ENCODE assay signal across 8 cellular contexts in the genomic region with DNA sequence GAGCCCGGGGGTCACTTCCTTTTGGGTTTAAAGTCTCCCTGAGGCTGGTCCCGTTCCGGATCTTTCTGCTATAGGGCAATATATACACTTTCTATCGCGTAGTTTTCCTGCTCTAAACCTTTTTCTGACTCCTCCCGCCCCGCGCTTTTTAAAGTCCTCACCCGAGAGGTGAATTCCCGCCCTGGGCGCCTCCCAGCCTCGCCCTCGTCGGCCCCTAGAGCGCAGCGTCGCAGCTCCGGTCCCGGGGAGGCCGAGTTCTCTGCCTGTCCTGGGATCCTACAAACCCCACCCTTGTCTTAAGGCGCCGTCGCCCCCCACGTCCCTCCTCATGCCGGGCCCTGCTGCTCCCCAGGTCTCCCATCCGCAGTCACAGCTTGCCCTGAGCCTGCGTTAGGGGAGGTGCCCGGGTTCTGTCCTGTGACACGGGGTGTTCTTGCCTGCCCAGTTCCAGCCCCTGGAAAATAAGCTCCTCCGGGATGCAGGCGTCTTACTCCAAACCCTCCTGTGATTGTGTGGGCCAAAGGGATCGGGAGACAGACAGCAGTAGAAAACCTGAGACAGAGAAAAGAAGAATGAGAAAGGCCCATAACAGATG. TPM values are rescaled to one million over a fixed set of nuclear protein-coding genes. Genes with fewer than 3 reads are reported as not detected.
DNase-seq lines count a peak whose midpoint lies in the region; ATAC-seq and TF ChIP-seq lines count a peak whose summit lies in the region.

No MANE protein-coding gene starts in this region.

- no peaks in the 10 kb centered on the region for H3K9me3 ChIP-seq in SJSA1 (replicated peaks)

- in situ Hi-C loops in ACHN (cut with HindIII; ENCODE audit: low pct_ligation_motif_present, low pct_unique_long_range_greater_than_20kb, low sequenced_read_pairs): no loop called here

- no peak for TF ChIP-seq CTCF in chondrocyte (IDR thresholded peaks at IDR 0.05)

- no peaks in the 10 kb centered on the region for H3K27me3 ChIP-seq in SJSA1 (replicated peaks)

- H3K4me3 Mint-ChIP-seq in chondrocyte (ENCODE audit: unreplicated experiment): peak overlapping the region; percentile 92
- peak overlapping the region; percentile 93 for H3K4me3 Mint-ChIP-seq in memory B cell

- ATAC-seq in HG02981 (IDR thresholded peaks at IDR 0.05; ENCODE audit: unreplicated experiment): peak; percentile 28
- ATAC-seq in memory B cell (ENCODE audit: low read depth): peak; percentile 40
- peak; percentile 45 for ATAC-seq in stimulated activated naive CD8-positive, alpha-beta T cell treated with anti-CD3 and anti-CD28 coated beads, Interleukin-15, Interleukin-2, amounts not matched to agents 100 U/mL and 50 U/mL, for 24 hours

- no peaks in the 10 kb centered on the region for H3K36me3 ChIP-seq in SJSA1

- H3K27ac Mint-ChIP-seq in chondrocyte (ENCODE audit: unreplicated experiment) (peak overlapping the region; percentile 83), memory B cell (peak overlapping the region; percentile 89)

- H3K4me3 ChIP-seq in SJSA1: peak overlapping the region; percentile 49

- peaks cover 4% of the 10 kb centered on the region for H3K9me3 Mint-ChIP-seq in chondrocyte (ENCODE audit: low read depth)
- peaks cover 4% of the 10 kb centered on the region for H3K9me3 Mint-ChIP-seq in memory B cell

- H3K27me3 Mint-ChIP-seq in chondrocyte (ENCODE audit: low read depth) (no peaks in the 10 kb centered on the region), memory B cell (no peaks in the 10 kb centered on the region)

- no peak overlapping the region for H3K27ac ChIP-seq in SJSA1

- H3K4me1 ChIP-seq in SJSA1 (replicated peaks): peaks cover 3% of the 10 kb centered on the region; the same call in 1 of the 2 replicates

- DNase-seq in activated T-cell treated with anti-CD3 and anti-CD28 coated beads for 48 hours (ENCODE audit: low read depth) (peak; percentile 22), activated T-cell treated with anti-CD3 and anti-CD28 coated beads for 4 hours (no peak), SJSA1 (ENCODE audit: low read depth in 1 of 2, low spot score in 2 of 2) (peak; percentile 49 to 57), chondrocyte (ENCODE audit: low spot score) (no peak), memory B cell (ENCODE audit: low spot score in 2 of 2) (no peak), ACHN (no peak)
- peak; percentile 53 for DNase-seq in stimulated activated naive CD8-positive, alpha-beta T cell treated with anti-CD3 and anti-CD28 coated beads, Interleukin-15, Interleukin-2, amounts not matched to agents 100 U/mL and 50 U/mL, for 24 hours

- H3K36me3 Mint-ChIP-seq in chondrocyte (ENCODE audit: low read depth) (peaks cover 3% of the 10 kb centered on the region), memory B cell (peaks cover 13% of the 10 kb centered on the region)

- H3K4me1 Mint-ChIP-seq in chondrocyte (ENCODE audit: low read depth) (peaks cover 18% of the 10 kb centered on the region), memory B cell (peaks cover 16% of the 10 kb centered on the region)

RNA-seq across cellular contexts. Expression of a gene that starts 0.5 kb away (rescaled TPM):
- 5.0 and 6.3 TPM in 2 replicates for total RNA-seq in SJSA1 (2014; rRNA removed; shearing (Covaris generic))
- 5.9 to 6.9 TPM (median 6.4 TPM) in 3 replicates for total RNA-seq in chondrocyte

RNA-seq across cellular contexts. Expression of a gene that starts 29.0 kb away (rescaled TPM):
- total RNA-seq in SJSA1 (2014; rRNA removed; shearing (Covaris generic)): 6.8 and 13.7 TPM in 2 replicates
- total RNA-seq in chondrocyte: 6.5 to 12.2 TPM (median 7.3 TPM) in 3 replicates

RNA-seq across cellular contexts. Expression of a gene that starts 32.4 kb away (rescaled TPM):
- total RNA-seq in SJSA1 (2014; rRNA removed; shearing (Covaris generic)): 7.6 and 9.5 TPM in 2 replicates
- 3.6 to 6.6 TPM (median 4.8 TPM) in 3 replicates for total RNA-seq in chondrocyte

Comparison
In these comparisons a context has a peak if more than half of its experiments do, and no peak if none do; other contexts are left out.
1. DNase-seq: peak in activated T-cell treated with anti-CD3 and anti-CD28 coated beads for 48 hours (single experiment), SJSA1 (2 of 2) and stimulated activated naive CD8-positive, alpha-beta T cell treated with anti-CD3 and anti-CD28 coated beads, Interleukin-15, Interleukin-2, amounts not matched to agents 100 U/mL and 50 U/mL, for 24 hours (single experiment); none in activated T-cell treated with anti-CD3 and anti-CD28 coated beads for 4 hours (single experiment), chondrocyte (single experiment), memory B cell (0 of 2) and ACHN (single experiment).
2. Peak in every context shown above with its lines, with median percentiles within 50 percentile points of each other: ATAC-seq.